Comparison of ENCODE assay signal across 1 cellular context in the genomic region with DNA sequence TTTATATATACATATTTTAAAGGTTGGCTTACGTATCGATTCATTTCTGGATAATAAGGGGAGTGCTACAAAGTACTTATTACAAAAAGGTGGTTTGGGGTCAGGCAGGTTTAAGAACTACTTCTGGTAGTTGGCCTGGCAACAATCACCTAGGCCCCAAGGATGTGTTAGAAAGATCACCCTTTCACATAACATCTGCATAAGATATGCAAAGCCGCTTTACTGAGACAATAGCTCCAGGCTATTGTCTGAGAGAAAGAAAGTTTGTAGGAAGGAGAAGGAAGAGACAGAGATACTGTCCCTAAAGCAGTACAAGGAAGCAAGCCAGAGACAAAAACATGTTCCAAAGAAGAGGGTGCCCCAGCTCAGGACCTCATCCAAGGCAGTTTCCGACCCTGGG.
TF ChIP-seq lines count a peak whose summit lies in the region.

No MANE protein-coding gene starts in this region.

TF ChIP-seq in GM23338, 12 proteins besides CTCF, POLR2A, EP300 and RAD21 (continued from another document):
- no peak for TF ChIP-seq ETS1 (IDR thresholded peaks at IDR 0.05)
- no peak for TF ChIP-seq ZNF114 (CRISPR knock-in tag; IDR thresholded peaks at IDR 0.05)
- no peak for TF ChIP-seq JUNB (IDR thresholded peaks at IDR 0.05; ENCODE audit: unreplicated experiment)
- TF ChIP-seq ZNF331 (CRISPR knock-in tag; IDR thresholded peaks at IDR 0.05; ENCODE audit: low read depth) = no peak
- no peak for TF ChIP-seq EZH2phosphoT487 (IDR thresholded peaks at IDR 0.05; ENCODE audit: unreplicated experiment)
- TF ChIP-seq, protein P1, sequence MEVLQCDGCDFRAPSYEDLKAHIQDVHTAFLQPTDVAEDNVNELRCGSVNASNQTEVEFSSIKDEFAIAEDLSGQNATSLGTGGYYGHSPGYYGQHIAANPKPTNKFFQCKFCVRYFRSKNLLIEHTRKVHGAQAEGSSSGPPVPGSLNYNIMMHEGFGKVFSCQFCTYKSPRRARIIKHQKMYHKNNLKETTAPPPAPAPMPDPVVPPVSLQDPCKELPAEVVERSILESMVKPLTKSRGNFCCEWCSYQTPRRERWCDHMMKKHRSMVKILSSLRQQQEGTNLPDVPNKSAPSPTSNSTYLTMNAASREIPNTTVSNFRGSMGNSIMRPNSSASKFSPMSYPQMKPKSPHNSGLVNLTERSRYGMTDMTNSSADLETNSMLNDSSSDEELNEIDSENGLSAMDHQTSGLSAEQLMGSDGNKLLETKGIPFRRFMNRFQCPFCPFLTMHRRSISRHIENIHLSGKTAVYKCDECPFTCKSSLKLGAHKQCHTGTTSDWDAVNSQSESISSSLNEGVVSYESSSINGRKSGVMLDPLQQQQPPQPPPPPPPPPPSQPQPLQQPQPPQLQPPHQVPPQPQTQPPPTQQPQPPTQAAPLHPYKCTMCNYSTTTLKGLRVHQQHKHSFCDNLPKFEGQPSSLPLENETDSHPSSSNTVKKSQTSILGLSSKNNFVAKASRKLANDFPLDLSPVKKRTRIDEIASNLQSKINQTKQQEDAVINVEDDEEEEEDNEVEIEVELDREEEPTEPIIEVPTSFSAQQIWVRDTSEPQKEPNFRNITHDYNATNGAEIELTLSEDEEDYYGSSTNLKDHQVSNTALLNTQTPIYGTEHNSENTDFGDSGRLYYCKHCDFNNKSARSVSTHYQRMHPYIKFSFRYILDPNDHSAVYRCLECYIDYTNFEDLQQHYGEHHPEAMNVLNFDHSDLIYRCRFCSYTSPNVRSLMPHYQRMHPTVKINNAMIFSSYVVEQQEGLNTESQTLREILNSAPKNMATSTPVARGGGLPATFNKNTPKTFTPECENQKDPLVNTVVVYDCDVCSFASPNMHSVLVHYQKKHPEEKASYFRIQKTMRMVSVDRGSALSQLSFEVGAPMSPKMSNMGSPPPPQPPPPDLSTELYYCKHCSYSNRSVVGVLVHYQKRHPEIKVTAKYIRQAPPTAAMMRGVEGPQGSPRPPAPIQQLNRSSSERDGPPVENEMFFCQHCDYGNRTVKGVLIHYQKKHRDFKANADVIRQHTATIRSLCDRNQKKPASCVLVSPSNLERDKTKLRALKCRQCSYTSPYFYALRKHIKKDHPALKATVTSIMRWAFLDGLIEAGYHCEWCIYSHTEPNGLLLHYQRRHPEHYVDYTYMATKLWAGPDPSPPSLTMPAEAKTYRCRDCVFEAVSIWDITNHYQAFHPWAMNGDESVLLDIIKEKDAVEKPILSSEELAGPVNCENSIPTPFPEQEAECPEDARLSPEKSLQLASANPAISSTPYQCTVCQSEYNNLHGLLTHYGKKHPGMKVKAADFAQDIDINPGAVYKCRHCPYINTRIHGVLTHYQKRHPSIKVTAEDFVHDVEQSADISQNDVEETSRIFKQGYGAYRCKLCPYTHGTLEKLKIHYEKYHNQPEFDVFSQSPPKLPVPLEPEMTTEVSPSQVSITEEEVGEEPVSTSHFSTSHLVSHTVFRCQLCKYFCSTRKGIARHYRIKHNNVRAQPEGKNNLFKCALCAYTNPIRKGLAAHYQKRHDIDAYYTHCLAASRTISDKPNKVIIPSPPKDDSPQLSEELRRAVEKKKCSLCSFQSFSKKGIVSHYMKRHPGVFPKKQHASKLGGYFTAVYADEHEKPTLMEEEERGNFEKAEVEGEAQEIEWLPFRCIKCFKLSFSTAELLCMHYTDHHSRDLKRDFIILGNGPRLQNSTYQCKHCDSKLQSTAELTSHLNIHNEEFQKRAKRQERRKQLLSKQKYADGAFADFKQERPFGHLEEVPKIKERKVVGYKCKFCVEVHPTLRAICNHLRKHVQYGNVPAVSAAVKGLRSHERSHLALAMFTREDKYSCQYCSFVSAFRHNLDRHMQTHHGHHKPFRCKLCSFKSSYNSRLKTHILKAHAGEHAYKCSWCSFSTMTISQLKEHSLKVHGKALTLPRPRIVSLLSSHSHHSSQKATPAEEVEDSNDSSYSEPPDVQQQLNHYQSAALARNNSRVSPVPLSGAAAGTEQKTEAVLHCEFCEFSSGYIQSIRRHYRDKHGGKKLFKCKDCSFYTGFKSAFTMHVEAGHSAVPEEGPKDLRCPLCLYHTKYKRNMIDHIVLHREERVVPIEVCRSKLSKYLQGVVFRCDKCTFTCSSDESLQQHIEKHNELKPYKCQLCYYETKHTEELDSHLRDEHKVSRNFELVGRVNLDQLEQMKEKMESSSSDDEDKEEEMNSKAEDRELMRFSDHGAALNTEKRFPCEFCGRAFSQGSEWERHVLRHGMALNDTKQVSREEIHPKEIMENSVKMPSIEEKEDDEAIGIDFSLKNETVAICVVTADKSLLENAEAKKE (CRISPR knock-in tag; IDR thresholded peaks at IDR 0.05) = no peak
- TF ChIP-seq, protein P2, sequence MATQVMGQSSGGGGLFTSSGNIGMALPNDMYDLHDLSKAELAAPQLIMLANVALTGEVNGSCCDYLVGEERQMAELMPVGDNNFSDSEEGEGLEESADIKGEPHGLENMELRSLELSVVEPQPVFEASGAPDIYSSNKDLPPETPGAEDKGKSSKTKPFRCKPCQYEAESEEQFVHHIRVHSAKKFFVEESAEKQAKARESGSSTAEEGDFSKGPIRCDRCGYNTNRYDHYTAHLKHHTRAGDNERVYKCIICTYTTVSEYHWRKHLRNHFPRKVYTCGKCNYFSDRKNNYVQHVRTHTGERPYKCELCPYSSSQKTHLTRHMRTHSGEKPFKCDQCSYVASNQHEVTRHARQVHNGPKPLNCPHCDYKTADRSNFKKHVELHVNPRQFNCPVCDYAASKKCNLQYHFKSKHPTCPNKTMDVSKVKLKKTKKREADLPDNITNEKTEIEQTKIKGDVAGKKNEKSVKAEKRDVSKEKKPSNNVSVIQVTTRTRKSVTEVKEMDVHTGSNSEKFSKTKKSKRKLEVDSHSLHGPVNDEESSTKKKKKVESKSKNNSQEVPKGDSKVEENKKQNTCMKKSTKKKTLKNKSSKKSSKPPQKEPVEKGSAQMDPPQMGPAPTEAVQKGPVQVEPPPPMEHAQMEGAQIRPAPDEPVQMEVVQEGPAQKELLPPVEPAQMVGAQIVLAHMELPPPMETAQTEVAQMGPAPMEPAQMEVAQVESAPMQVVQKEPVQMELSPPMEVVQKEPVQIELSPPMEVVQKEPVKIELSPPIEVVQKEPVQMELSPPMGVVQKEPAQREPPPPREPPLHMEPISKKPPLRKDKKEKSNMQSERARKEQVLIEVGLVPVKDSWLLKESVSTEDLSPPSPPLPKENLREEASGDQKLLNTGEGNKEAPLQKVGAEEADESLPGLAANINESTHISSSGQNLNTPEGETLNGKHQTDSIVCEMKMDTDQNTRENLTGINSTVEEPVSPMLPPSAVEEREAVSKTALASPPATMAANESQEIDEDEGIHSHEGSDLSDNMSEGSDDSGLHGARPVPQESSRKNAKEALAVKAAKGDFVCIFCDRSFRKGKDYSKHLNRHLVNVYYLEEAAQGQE (IDR thresholded peaks at IDR 0.05; ENCODE audit: unreplicated experiment) = no peak
- TF ChIP-seq CREB1 (CRISPR knock-in tag; IDR thresholded peaks at IDR 0.05; ENCODE audit: low read depth) = no peak
- TF ChIP-seq POLR2AphosphoS5 (IDR thresholded peaks at IDR 0.05; ENCODE audit: low read depth) = no peak
